Comparison of ENCODE assay signal across 1 cellular context in genomic region chr16:12753203-12754023, GRCh38.
TF ChIP-seq lines count a peak whose summit lies in the region.

No MANE protein-coding gene starts in this region.

TF ChIP-seq in HepG2, 621 proteins besides CTCF, POLR2A, EP300 and RAD21 (continued from another document and continues in another):
- TF ChIP-seq ZNF646 (CRISPR knock-in tag; IDR thresholded peaks at IDR 0.05) (no peak), ZNF607 (CRISPR knock-in tag; IDR thresholded peaks at IDR 0.05; ENCODE audit: borderline replicate concordance) (0 out of 2 replicates have a peak, but pooled peaks have one; percentile 23), ZXDC (CRISPR knock-in tag; IDR thresholded peaks at IDR 0.05) (0 out of 2 replicates have a peak, but pooled peaks have one; percentile 23), LBX2 (CRISPR knock-in tag; IDR thresholded peaks at IDR 0.05; ENCODE audit: borderline replicate concordance) (0 out of 2 replicates have a peak, but pooled peaks have one; percentile 65), TOPORS (CRISPR knock-in tag; IDR thresholded peaks at IDR 0.05) (peak; percentile 13; the same call in 1 of the 2 replicates), ZBTB42 (CRISPR knock-in tag; IDR thresholded peaks at IDR 0.05) (peak; percentile 70), ZNF619 (CRISPR knock-in tag; IDR thresholded peaks at IDR 0.05) (no peak), KDM5A (IDR thresholded peaks at IDR 0.05; ENCODE audit: borderline replicate concordance, low read length) (0 out of 2 replicates have a peak, but pooled peaks have one; percentile 5), ZNF253 (CRISPR knock-in tag; IDR thresholded peaks at IDR 0.05; ENCODE audit: borderline replicate concordance) (no peak), ZNF367 (CRISPR knock-in tag; IDR thresholded peaks at IDR 0.05; ENCODE audit: borderline replicate concordance) (no peak), ZSCAN30 (CRISPR knock-in tag; IDR thresholded peaks at IDR 0.05) (peak; percentile 83; the same call in 1 of the 2 replicates), ZNF704 (CRISPR knock-in tag; IDR thresholded peaks at IDR 0.05; ENCODE audit: borderline replicate concordance) (0 out of 2 replicates have a peak, but pooled peaks have one; percentile 3), NAIF1 (CRISPR knock-in tag; IDR thresholded peaks at IDR 0.05; ENCODE audit: borderline replicate concordance) (0 out of 2 replicates have a peak, but pooled peaks have one; percentile 73), SNAI1 (CRISPR knock-in tag; IDR thresholded peaks at IDR 0.05; ENCODE audit: borderline replicate concordance) (no peak), PREB (CRISPR knock-in tag; IDR thresholded peaks at IDR 0.05) (0 out of 2 replicates have a peak, but pooled peaks have one; percentile 54), PHF20 (CRISPR knock-in tag; IDR thresholded peaks at IDR 0.05) (0 out of 2 replicates have a peak, but pooled peaks have one; percentile 19), TEAD2 (CRISPR knock-in tag; IDR thresholded peaks at IDR 0.05) (no peak), ZNF451 (CRISPR knock-in tag; IDR thresholded peaks at IDR 0.05) (no peak), ZNF777 (CRISPR knock-in tag; IDR thresholded peaks at IDR 0.05) (0 out of 2 replicates have a peak, but pooled peaks have one; percentile 21), ZBED4 (CRISPR knock-in tag; IDR thresholded peaks at IDR 0.05; ENCODE audit: borderline replicate concordance) (no peak), RBM22 (optimal IDR thresholded peaks at IDR 0.05; ENCODE audit: low read length) (peak; percentile 18), THRA (CRISPR knock-in tag; IDR thresholded peaks at IDR 0.05; ENCODE audit: borderline replicate concordance) (no peak), GPBP1L1 (CRISPR knock-in tag; IDR thresholded peaks at IDR 0.05) (no peak), TMF1 (CRISPR knock-in tag; IDR thresholded peaks at IDR 0.05; ENCODE audit: low read depth) (peak; percentile 50; the same call in 1 of the 2 replicates), ZNF670 (CRISPR knock-in tag; IDR thresholded peaks at IDR 0.05; ENCODE audit: borderline replicate concordance) (0 out of 2 replicates have a peak, but pooled peaks have one; percentile 26), ELK4 (CRISPR knock-in tag; IDR thresholded peaks at IDR 0.05; ENCODE audit: borderline replicate concordance) (no peak), ZNF724P (CRISPR knock-in tag; IDR thresholded peaks at IDR 0.05; ENCODE audit: borderline replicate concordance) (no peak), SMC3 (IDR thresholded peaks at IDR 0.05; ENCODE audit: low read length) (no peak), ZNF343 (CRISPR knock-in tag; IDR thresholded peaks at IDR 0.05) (no peak), ZNF446 (CRISPR knock-in tag; IDR thresholded peaks at IDR 0.05) (no peak), RFXAP (CRISPR knock-in tag; IDR thresholded peaks at IDR 0.05; ENCODE audit: borderline replicate concordance) (no peak), ETS1 (CRISPR knock-in tag; IDR thresholded peaks at IDR 0.05) (no peak)
